ENCODE assay signal across 8 cellular contexts in the genomic region with DNA sequence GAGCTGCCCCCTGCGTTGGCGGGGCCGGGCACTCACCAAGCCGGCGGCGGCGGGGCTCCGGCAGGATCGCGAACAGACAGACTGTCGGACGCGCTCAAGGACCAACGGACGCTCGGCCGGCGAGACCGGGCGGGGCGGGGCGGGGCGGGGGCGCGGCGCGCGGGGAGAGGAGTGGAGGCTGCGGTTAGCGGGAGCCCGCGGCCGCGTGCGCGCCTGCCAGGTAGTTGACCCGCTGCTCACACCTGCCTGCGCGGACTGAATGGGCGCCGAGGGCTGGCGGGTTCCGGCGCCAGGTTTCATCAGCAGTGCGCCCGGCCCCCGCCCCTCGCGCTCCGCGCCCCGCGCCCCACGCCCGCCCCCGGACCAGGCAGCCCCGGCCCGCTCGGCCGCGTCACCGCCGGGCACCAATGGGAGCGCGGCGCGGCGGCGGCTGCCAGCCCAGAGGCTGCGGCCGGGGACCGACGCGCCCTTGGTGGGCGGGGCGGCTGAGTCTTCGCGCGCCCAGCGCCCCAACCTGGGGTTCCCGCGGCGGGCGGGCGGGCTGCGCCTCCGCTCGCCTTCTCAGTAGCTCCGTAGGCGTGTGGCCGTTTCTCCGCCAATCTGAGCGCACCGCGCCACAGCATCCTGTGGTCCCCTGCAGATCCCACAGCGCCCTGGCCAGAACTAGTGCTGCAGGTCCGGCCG. TPM values are rescaled to one million over a fixed set of nuclear protein-coding genes. Genes with fewer than 3 reads are reported as not detected.
DNase-seq lines count a peak whose midpoint lies in the region; ATAC-seq and TF ChIP-seq lines count a peak whose summit lies in the region.

Gene SLC7A1 (minus strand): TSS at position 309 of the 684 bp plus-strand sequence. CDS start 59,500 bp downstream, outside the sequence.

- peaks cover 7% of the 10 kb centered on the region for H3K36me3 ChIP-seq in BE2C

- H3K9me3 Mint-ChIP-seq in activated CD4-positive, alpha-beta T cell treated with anti-CD3 and anti-CD28 coated beads, Interleukin-2, amount 10 ng/mL, durations not matched to agents 24 days and 14 days: no peaks in the 10 kb centered on the region

- no peaks in the 10 kb centered on the region for H3K27me3 ChIP-seq in BE2C

- TF ChIP-seq CTCF in BE2C (IDR thresholded peaks at IDR 0.05; ENCODE audit: low read depth, low read length): no peak; the same call in 1 of the 2 replicates

- H3K9me3 ChIP-seq in BE2C: no peaks in the 10 kb centered on the region

- H3K4me1 ChIP-seq in BE2C: peaks cover 3% of the 10 kb centered on the region; the same call in 1 of the 2 replicates

- H3K27ac Mint-ChIP-seq in activated CD4-positive, alpha-beta T cell treated with anti-CD3 and anti-CD28 coated beads, Interleukin-2, amount 10 ng/mL, durations not matched to agents 24 days and 14 days: peak within 1 kb of the TSS; percentile 97

- intact Hi-C loops in activated CD4-positive, alpha-beta T cell treated with anti-CD3 and anti-CD28 coated beads, Interleukin-2, amount 10 ng/mL, durations not matched to agents 24 days and 14 days (cut with micrococcal nuclease): loop anchor here (2.0 to 10.0 kb wide), 6 partner anchors 255 to 1609 kb away; partner anchors contain the start of genes HMGB1, UBL3 and USPL1

- H3K36me3 Mint-ChIP-seq in activated CD4-positive, alpha-beta T cell treated with anti-CD3 and anti-CD28 coated beads, Interleukin-2, amount 10 ng/mL, durations not matched to agents 24 days and 14 days (ENCODE audit: low read depth): peaks cover 21% of the 10 kb centered on the region

- peaks cover 38% of the 10 kb centered on the region for H3K4me1 Mint-ChIP-seq in activated CD4-positive, alpha-beta T cell treated with anti-CD3 and anti-CD28 coated beads, Interleukin-2, amount 10 ng/mL, durations not matched to agents 24 days and 14 days

- peak within 1 kb of the TSS; percentile 95 for H3K4me3 Mint-ChIP-seq in activated CD4-positive, alpha-beta T cell treated with anti-CD3 and anti-CD28 coated beads, Interleukin-2, amount 10 ng/mL, durations not matched to agents 24 days and 14 days

- H3K27me3 Mint-ChIP-seq in activated CD4-positive, alpha-beta T cell treated with anti-CD3 and anti-CD28 coated beads, Interleukin-2, amount 10 ng/mL, durations not matched to agents 24 days and 14 days: peaks cover 5% of the 10 kb centered on the region

- peak within 1 kb of the TSS; percentile 98 for H3K4me3 ChIP-seq in BE2C (ENCODE audit: low read depth, low read length)

- DNase-seq in BE2C: peak; percentile 94
- peak; percentile 66 for DNase-seq in NCI-H510A treated with DMSO at 0.1 percent for 48 hours (lab: John Stamatoyannopoulos, UW)
- peak; percentile 97 for DNase-seq in activated CD4-positive, alpha-beta T cell treated with anti-CD3 and anti-CD28 coated beads, Interleukin-2, amount 10 ng/mL, durations not matched to agents 24 days and 14 days
- DNase-seq in dedifferentiated amniotic fluid mesenchymal stem cell (ENCODE audit: extremely low spot score): peak; percentile 65
- peak; percentile 95 for DNase-seq in left kidney (ENCODE audit: low read depth, low spot score)
- peak; percentile 85 to 89 for DNase-seq in stimulated activated CD4-positive, alpha-beta T cell treated with anti-CD3 and anti-CD28 coated beads, Interleukin-2, amount 100 ng/mL, for 24 hours

- ATAC-seq in GM19043 (IDR thresholded peaks at IDR 0.05; ENCODE audit: low read depth, unreplicated experiment) (peak; percentile 76), HG03354 (IDR thresholded peaks at IDR 0.05; ENCODE audit: poor library complexity, severe bottlenecking, unreplicated experiment) (peak; percentile 87)

RNA-seq across cellular contexts. Expression of gene SLC7A1, which starts in this region (rescaled TPM):
- polyA plus RNA-seq in BE2C (2012; ENCODE audit: insufficient read depth, insufficient read length, low read depth): 81.4 TPM
- 137 and 138 TPM in 2 replicates for total RNA-seq in activated CD4-positive, alpha-beta T cell treated with anti-CD3 and anti-CD28 coated beads, Interleukin-2, amount 10 ng/mL, durations not matched to agents 24 days and 14 days

Comparison
In these comparisons a context has a peak if more than half of its experiments do, and no peak if none do; other contexts are left out.
1. Peak in every context shown above with its lines: DNase-seq, ATAC-seq and H3K4me3 ChIP-seq.